Comparison of ENCODE assay signal across 19 cellular contexts in the genomic region with DNA sequence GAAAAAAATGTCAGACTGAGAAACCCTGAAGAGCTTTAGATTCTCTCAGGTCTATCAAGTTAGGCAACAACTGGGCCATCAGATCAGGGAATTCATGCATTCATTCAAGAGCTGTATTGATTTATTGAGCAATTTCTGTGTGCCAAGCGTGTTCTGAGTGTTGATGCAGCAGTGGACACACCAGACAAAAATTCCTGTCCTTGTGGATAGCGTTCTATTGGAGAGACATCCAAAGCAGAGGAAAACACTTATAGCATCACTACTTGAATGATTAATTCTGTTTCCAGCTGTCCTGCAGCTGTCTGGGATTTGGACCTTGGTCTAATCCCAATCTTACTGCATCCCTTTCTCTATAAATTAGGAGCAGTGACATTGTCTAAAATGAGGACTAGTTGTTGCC.
DNase-seq lines count a peak whose midpoint lies in the region; ATAC-seq and TF ChIP-seq lines count a peak whose summit lies in the region.
"Had no signal": no experiment of that assay in that cellular context is flagged by ENCODE, and none has a peak within 500 bp of the region (broad histone marks: within the 10 kb centered on the region; RNA-seq: fewer than 3 reads in every experiment).

No MANE protein-coding gene starts in this region.

- H3K79me2 ChIP-seq in SK-N-SH (ENCODE audit: insufficient read depth) = no peaks in the 10 kb centered on the region

- no peak overlapping the region for H3K4me3 Mint-ChIP-seq in nephron
- H3K4me3 Mint-ChIP-seq: H9 had no signal

- no peaks in the 10 kb centered on the region for H3K9me3 Mint-ChIP-seq in nephron
- H3K9me3 Mint-ChIP-seq: H9 had no signal

- no peaks in the 10 kb centered on the region for H3K36me3 ChIP-seq in SK-N-SH (replicated peaks in 1 of 2; ENCODE audit: control insufficient read depth in 1 of 2, insufficient read depth in 2 of 2, low read length in 1 of 2)
- H3K36me3 ChIP-seq: BE2C had no signal

- no peak overlapping the region for H3K4me3 ChIP-seq in foreskin fibroblast (ENCODE audit: low read depth in 1 of 2, low read length in 2 of 2)
- H3K4me3 ChIP-seq in SK-N-SH (ENCODE audit: low read depth in 2 of 2, low read length in 1 of 2) = no peak overlapping the region

- no peaks in the 10 kb centered on the region for H3K9me3 ChIP-seq in SK-N-SH
- H3K9me3 ChIP-seq: BE2C had no signal

- no peaks in the 10 kb centered on the region for H3K36me3 Mint-ChIP-seq in nephron (ENCODE audit: low read depth)

- TF ChIP-seq EP300 in SK-N-SH (IDR thresholded peaks at IDR 0.05; ENCODE audit: borderline replicate concordance in 1 of 2, low read depth in 1 of 2, low read length in 1 of 2) = no peak

- DNase-seq in AG08395 (ENCODE audit: low spot score) (peak; percentile 32), HCEC 1CT (peak; percentile 69), foreskin fibroblast (peak; percentile 70 to 78), putamen (ENCODE audit: low spot score) (no peak), AML-193 (lab: John Stamatoyannopoulos, UW) (no peak), SK-N-SH (no peak)
- DNase-seq: 8988T, BE2C, EL, H9, Karpas-422, NCI-H1417, NCI-H1694 treated with DMSO at 0.1 percent for 48 hours, NCI-H2081 treated with DMSO at 0.1 percent for 48 hours, NCI-H446, NCI-H526, OCI-M1 had no signal

- H3K27ac Mint-ChIP-seq in nephron = peak overlapping the region in 2 of 3 experiments; percentile 80 to 85
- H3K27ac Mint-ChIP-seq: H9 had no signal

- no peak for ATAC-seq in GM21576 (IDR thresholded peaks at IDR 0.05; ENCODE audit: unreplicated experiment)

- H3K4me2 ChIP-seq in SK-N-SH = no peak overlapping the region

- CTCF ChIA-PET in SK-N-SH (lab: Yijun Ruan, JAX) = interaction anchor here (1.2 to 1.5 kb wide), 2 partner anchors 60 to 272 kb away, joined by 3 to 4 read pairs; no protein-coding TSS in a partner anchor

- no peaks in the 10 kb centered on the region for H4K20me1 ChIP-seq in SK-N-SH (ENCODE audit: insufficient read depth)

- no peak for TF ChIP-seq CTCF in foreskin fibroblast (IDR thresholded peaks at IDR 0.05; ENCODE audit: low read depth, low read length)
- no peak for TF ChIP-seq CTCF in nephron (IDR thresholded peaks at IDR 0.05; ENCODE audit: unreplicated experiment in 3 of 3)
- no peak for TF ChIP-seq CTCF in SK-N-SH (IDR thresholded peaks at IDR 0.05)

- no peaks in the 10 kb centered on the region for H3K27me3 ChIP-seq in SK-N-SH (ENCODE audit: insufficient read depth)
- H3K27me3 ChIP-seq: BE2C had no signal

- H3K27me3 Mint-ChIP-seq in nephron (ENCODE audit: low read depth) = no peaks in the 10 kb centered on the region

- no peak overlapping the region for H3K27ac ChIP-seq in SK-N-SH (ENCODE audit: low read depth in 2 of 2, low read length in 1 of 2)

- no peak overlapping the region for H2AFZ ChIP-seq in SK-N-SH (ENCODE audit: low read depth)

- peaks cover 12% of the 10 kb centered on the region for H3F3A ChIP-seq in SK-N-SH (replicated peaks; ENCODE audit: insufficient read depth)

- peaks cover 45% of the 10 kb centered on the region for H3K4me1 Mint-ChIP-seq in nephron

- no peak overlapping the region for H3K9ac ChIP-seq in SK-N-SH

- 69% methylated on average over 2 of the region's 2 CpGs for WGBS in SK-N-SH (ENCODE audit: low lambda C conversion rate)

- no peak for TF ChIP-seq RAD21 in SK-N-SH (IDR thresholded peaks at IDR 0.05; ENCODE audit: low read length)

- H3K9me2 ChIP-seq in SK-N-SH = no peaks in the 10 kb centered on the region

- peaks cover 0 to 11% of the 10 kb centered on the region in 2 experiments; a peak in 2 of 4 replicates for H3K4me1 ChIP-seq in SK-N-SH (ENCODE audit: control insufficient read depth in 1 of 2, insufficient read depth in 2 of 2, low read depth in 1 of 2, low read length in 1 of 2)
- H3K4me1 ChIP-seq: BE2C had no signal

- POLR2A ChIA-PET in SK-N-SH (lab: Yijun Ruan, JAX) = no interaction called here

TF ChIP-seq in SK-N-SH, 30 proteins besides CTCF, POLR2A, EP300 and RAD21:
- TF ChIP-seq POLR2AphosphoS5 (IDR thresholded peaks at IDR 0.05; ENCODE audit: low read depth, low read length) (no peak), JUND (IDR thresholded peaks at IDR 0.05) (no peak), GABPA (IDR thresholded peaks at IDR 0.05; ENCODE audit: low read depth) (no peak)
- TF ChIP-seq, protein P1, sequence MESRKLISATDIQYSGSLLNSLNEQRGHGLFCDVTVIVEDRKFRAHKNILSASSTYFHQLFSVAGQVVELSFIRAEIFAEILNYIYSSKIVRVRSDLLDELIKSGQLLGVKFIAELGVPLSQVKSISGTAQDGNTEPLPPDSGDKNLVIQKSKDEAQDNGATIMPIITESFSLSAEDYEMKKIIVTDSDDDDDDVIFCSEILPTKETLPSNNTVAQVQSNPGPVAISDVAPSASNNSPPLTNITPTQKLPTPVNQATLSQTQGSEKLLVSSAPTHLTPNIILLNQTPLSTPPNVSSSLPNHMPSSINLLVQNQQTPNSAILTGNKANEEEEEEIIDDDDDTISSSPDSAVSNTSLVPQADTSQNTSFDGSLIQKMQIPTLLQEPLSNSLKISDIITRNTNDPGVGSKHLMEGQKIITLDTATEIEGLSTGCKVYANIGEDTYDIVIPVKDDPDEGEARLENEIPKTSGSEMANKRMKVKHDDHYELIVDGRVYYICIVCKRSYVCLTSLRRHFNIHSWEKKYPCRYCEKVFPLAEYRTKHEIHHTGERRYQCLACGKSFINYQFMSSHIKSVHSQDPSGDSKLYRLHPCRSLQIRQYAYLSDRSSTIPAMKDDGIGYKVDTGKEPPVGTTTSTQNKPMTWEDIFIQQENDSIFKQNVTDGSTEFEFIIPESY (IDR thresholded peaks at IDR 0.05; ENCODE audit: borderline replicate concordance, low read depth) = no peak

Comparison
In these comparisons a context has a peak if more than half of its experiments do, and no peak if none do; other contexts are left out.
1. DNase-seq: peak in AG08395 (single experiment), HCEC 1CT (single experiment) and foreskin fibroblast (2 of 2); none in putamen (single experiment), AML-193 (0 of 2) and SK-N-SH (single experiment).